8 cellular contexts compared by ENCODE assay signal in the genomic region with DNA sequence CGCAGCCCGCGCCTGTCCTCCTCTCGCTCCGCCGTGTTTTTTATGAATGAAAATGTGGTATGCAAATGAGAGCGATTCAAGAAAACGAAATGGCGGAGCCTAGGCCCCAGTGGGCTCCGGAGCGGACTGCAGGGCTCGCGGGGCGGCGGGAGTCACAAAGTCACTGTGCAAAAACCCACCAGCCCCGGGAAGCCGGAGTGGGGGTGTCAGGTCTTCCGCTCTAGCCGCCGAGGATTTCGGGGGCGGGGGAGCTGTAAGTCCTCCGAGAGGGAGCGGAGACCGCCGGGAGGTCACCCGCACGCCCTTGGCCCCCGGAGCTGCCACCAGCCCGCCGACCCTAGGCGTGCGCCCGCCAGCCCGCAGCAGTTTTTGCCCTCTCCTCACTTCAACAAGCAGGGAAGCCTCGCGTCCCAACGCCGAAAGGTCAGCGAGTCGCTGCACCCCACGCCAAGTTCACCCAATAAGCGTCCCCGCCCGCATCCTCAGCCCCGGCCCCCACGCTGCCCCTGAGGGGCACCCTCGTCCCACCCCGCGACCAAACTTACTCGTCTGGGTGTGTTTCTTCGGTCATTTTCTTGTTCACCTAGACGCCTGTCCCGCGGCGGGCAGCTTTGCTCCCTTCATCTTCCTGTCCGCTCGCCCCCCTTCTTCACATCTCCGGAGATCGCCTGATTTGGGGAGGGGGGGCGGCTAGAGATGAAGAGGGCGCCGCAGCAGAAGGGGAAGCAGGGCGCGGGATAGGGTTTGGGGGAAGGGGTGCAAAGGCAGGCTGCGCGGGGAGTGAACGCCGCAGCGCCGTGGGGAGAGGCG. TPM values are rescaled to one million over a fixed set of nuclear protein-coding genes. Genes with fewer than 3 reads are reported as not detected.
DNase-seq lines count a peak whose midpoint lies in the region; ATAC-seq lines count a peak whose summit lies in the region.

No MANE protein-coding gene starts in this region.

- H3K4me3 ChIP-seq in ectodermal cell (ENCODE audit: insufficient read depth, low read depth, low read length), result peak overlapping the region; percentile 76

- no peaks in the 10 kb centered on the region for H3K9me3 ChIP-seq in ectodermal cell (ENCODE audit: control insufficient read depth, low read length)

- peaks cover 6% of the 10 kb centered on the region for H3K4me1 ChIP-seq in ectodermal cell (ENCODE audit: control insufficient read depth, insufficient read depth, low read length)

- H3K27me3 ChIP-seq in ectodermal cell (ENCODE audit: control insufficient read depth, insufficient read depth, low read length, poor library complexity, severe bottlenecking), result peaks cover 57% of the 10 kb centered on the region

- DNase-seq in DMS153 (lab: John Stamatoyannopoulos, UW) (peak; percentile 32), DMS153 treated with DMSO at 0.1 percent for 48 hours (lab: John Stamatoyannopoulos, UW; ENCODE audit: unreplicated experiment) (no peak), NCI-H146 (lab: John Stamatoyannopoulos, UW) (peak; percentile 75), medulla oblongata (ENCODE audit: extremely low spot score) (peak; percentile 64)
- DNase-seq in activated CD4-positive, alpha-beta T cell treated with anti-CD3 and anti-CD28 coated beads, Interleukin-2, amount 50 U/mL, for 1 hour, result peak; percentile 36
- DNase-seq in stimulated activated CD8-positive, alpha-beta memory T cell treated with anti-CD3 and anti-CD28 coated beads, Interleukin-4, amount 100 ng/mL, for 24 hours (ENCODE audit: low read depth), result peak; percentile 11

- H3K36me3 ChIP-seq in ectodermal cell (ENCODE audit: control insufficient read depth, insufficient read depth, low read length), result no peaks in the 10 kb centered on the region

- no peak overlapping the region for H3K27ac ChIP-seq in ectodermal cell (ENCODE audit: insufficient read depth, low read depth, low read length, poor library complexity, severe bottlenecking)

- 0% methylated on average over 72 of the region's 72 CpGs for WGBS in ectodermal cell, 2 experiments

- peak; percentile 35 for ATAC-seq in HG02763 (IDR thresholded peaks at IDR 0.05; ENCODE audit: unreplicated experiment)

RNA-seq across cellular contexts. Expression of a gene that starts 0.8 kb away (rescaled TPM):
- 19.9 TPM for polyA plus RNA-seq in ectodermal cell (2013, experiment 1 of 4)
- 18.4 TPM for polyA plus RNA-seq in ectodermal cell (2013, experiment 2 of 4)
- polyA plus RNA-seq in ectodermal cell (2013, experiment 3 of 4), result 13.8 TPM
- polyA plus RNA-seq in ectodermal cell (2013, experiment 4 of 4), result 15.9 TPM
